8 cellular contexts compared by ENCODE assay signal in the genomic region with DNA sequence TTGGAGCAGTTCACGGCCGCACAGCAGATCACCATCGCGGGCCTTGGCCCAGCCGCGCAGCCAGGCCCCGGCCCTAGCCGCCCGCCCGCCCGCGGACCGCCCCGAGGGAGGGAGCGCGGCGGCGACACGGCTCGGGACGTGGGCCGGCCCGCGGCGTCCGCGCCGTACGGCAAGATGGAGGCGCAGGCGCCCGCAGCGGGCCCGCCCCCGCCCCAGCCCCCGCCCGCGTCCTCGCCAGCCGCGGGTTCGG. TPM values are rescaled to one million over a fixed set of nuclear protein-coding genes. Genes with fewer than 3 reads are reported as not detected.
A peak's percentile ranks its signal among the peaks of the same experiment; 100 is the strongest.
DNase-seq lines count a peak whose midpoint lies in the region; ATAC-seq and TF ChIP-seq lines count a peak whose summit lies in the region.

A gene with protein sequence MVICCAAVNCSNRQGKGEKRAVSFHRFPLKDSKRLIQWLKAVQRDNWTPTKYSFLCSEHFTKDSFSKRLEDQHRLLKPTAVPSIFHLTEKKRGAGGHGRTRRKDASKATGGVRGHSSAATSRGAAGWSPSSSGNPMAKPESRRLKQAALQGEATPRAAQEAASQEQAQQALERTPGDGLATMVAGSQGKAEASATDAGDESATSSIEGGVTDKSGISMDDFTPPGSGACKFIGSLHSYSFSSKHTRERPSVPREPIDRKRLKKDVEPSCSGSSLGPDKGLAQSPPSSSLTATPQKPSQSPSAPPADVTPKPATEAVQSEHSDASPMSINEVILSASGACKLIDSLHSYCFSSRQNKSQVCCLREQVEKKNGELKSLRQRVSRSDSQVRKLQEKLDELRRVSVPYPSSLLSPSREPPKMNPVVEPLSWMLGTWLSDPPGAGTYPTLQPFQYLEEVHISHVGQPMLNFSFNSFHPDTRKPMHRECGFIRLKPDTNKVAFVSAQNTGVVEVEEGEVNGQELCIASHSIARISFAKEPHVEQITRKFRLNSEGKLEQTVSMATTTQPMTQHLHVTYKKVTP (minus strand): TSS at position 176 of the 250 bp plus-strand sequence. CDS start 141 bp downstream, at position 35.

- H3K27me3 Mint-ChIP-seq in IgD-negative memory B cell: no peaks in the 10 kb centered on the region

- peak within 1 kb of the TSS; percentile 89 to 96 (median 92) for H3K4me3 Mint-ChIP-seq in IgD-negative memory B cell

- H3K27ac Mint-ChIP-seq in IgD-negative memory B cell: peak within 1 kb of the TSS; percentile 86 to 91 (median 88)

- peak; percentile 43 for ATAC-seq in GM21717 (IDR thresholded peaks at IDR 0.05; ENCODE audit: unreplicated experiment)
- peak; percentile 66 for ATAC-seq in foreskin keratinocyte

- peak within 1 kb of the TSS; percentile 92 to 98 for H3K4me3 ChIP-seq in neutrophil (ENCODE audit: low read depth in 1 of 2, low read length in 1 of 2)

- no peaks in the 10 kb centered on the region for H3K27me3 ChIP-seq in foreskin keratinocyte
- no peaks in the 10 kb centered on the region for H3K27me3 ChIP-seq in neutrophil

- no peaks in the 10 kb centered on the region for H3K9me3 ChIP-seq in neutrophil

- H3K4me1 ChIP-seq in foreskin keratinocyte (no peaks in the 10 kb centered on the region), neutrophil (ENCODE audit: control insufficient read depth in 1 of 2, insufficient read depth in 1 of 2, low read depth in 1 of 2, low read length in 1 of 2) (peaks cover 22 to 26% of the 10 kb centered on the region in 2 experiments)

- H3K9me3 Mint-ChIP-seq in IgD-negative memory B cell: no peaks in the 10 kb centered on the region

- peak; percentile 43 for TF ChIP-seq POLR2A in GM10847 (IDR thresholded peaks at IDR 0.05; ENCODE audit: extremely low read depth, insufficient read length)

- peaks cover 18% of the 10 kb centered on the region for H3K36me3 ChIP-seq in neutrophil

- no peak for TF ChIP-seq CTCF in foreskin keratinocyte (conservative IDR thresholded peaks at IDR 0.05)
- TF ChIP-seq CTCF in neutrophil (IDR thresholded peaks at IDR 0.05): no peak

- peaks cover 21 to 40% (median 28%) of the 10 kb centered on the region in 3 donors for H3K4me1 Mint-ChIP-seq in IgD-negative memory B cell

- peaks cover 4% of the 10 kb centered on the region for H3K36me3 Mint-ChIP-seq in IgD-negative memory B cell

- peak within 1 kb of the TSS; percentile 93 for H3K27ac ChIP-seq in foreskin keratinocyte
- H3K27ac ChIP-seq in neutrophil: peak within 1 kb of the TSS; percentile 96

- DNase-seq in activated T-helper 1 cell treated with Interleukin-2 at 50 U/mL for 16 hours (ENCODE audit: low read depth): peak; percentile 46
- no peak for DNase-seq in foreskin keratinocyte
- DNase-seq in COR-L47 (lab: John Stamatoyannopoulos, UW): no peak
- DNase-seq in NCI-H1694 (lab: John Stamatoyannopoulos, UW): no peak

RNA-seq across cellular contexts. Expression of the gene that starts here (rescaled TPM):
- polyA plus RNA-seq in IgD-negative memory B cell (39.6 TPM), foreskin keratinocyte (72.4 and 74.7 TPM in 2 replicates)
- total RNA-seq in foreskin keratinocyte: 73.7 and 85.6 TPM in 2 replicates
